In genomic region chr7:80635998-80636397, GRCh38 we compare ENCODE assay signal across 16 cellular contexts. TPM values are rescaled to one million over a fixed set of nuclear protein-coding genes. Genes with fewer than 3 reads are reported as not detected.
DNase-seq lines count a peak whose midpoint lies in the region; ATAC-seq and TF ChIP-seq lines count a peak whose summit lies in the region.
"Had no signal": no experiment of that assay in that cellular context is flagged by ENCODE, and none has a peak within 500 bp of the region (broad histone marks: within the 10 kb centered on the region; RNA-seq: fewer than 3 reads in every experiment).

No MANE protein-coding gene starts in this region.

- H3K27me3 ChIP-seq in heart left ventricle (no peaks in the 10 kb centered on the region), lower lobe of right lung (ENCODE audit: low read depth) (no peaks in the 10 kb centered on the region), upper lobe of right lung (no peaks in the 10 kb centered on the region)
- H3K27me3 ChIP-seq: BLaER1 treated with 17β-estradiol and CSF1 and Interleukin-3, amounts not matched to agents 10 nM and 100 nM had no signal

- H3K9me3 ChIP-seq in heart left ventricle (no peaks in the 10 kb centered on the region), lower lobe of right lung (no peaks in the 10 kb centered on the region), upper lobe of right lung (no peaks in the 10 kb centered on the region)

- no peak for TF ChIP-seq CTCF in heart left ventricle (IDR thresholded peaks at IDR 0.05)
- TF ChIP-seq CTCF in lower lobe of right lung (IDR thresholded peaks at IDR 0.05), result no peak
- no peak for TF ChIP-seq CTCF in upper lobe of right lung (IDR thresholded peaks at IDR 0.05)

- intact Hi-C loops in heart left ventricle (cut with DNase I) (loop anchor here in 5 of 10 donors (5.0 kb wide), 3 partner anchors 34 to 89 kb away; no protein-coding TSS in a partner anchor), left cardiac atrium (cut with DNase I) (loop anchor here in 1 of 2 donors (5.0 kb wide), 1 partner anchor 34 kb away; no protein-coding TSS in a partner anchor), lower lobe of right lung (cut with DNase I) (no loop called here), upper lobe of right lung (cut with DNase I) (no loop called here)

- no peak for TF ChIP-seq POLR2A in heart left ventricle (IDR thresholded peaks at IDR 0.05)

- H3K36me3 ChIP-seq in heart left ventricle, result no peaks in the 10 kb centered on the region
- H3K36me3 ChIP-seq in lower lobe of right lung, result no peaks in the 10 kb centered on the region
- no peaks in the 10 kb centered on the region for H3K36me3 ChIP-seq in upper lobe of right lung
- H3K36me3 ChIP-seq: BLaER1 treated with 17β-estradiol and CSF1 and Interleukin-3, amounts not matched to agents 10 nM and 100 nM had no signal

- no peak for DNase-seq in heart left ventricle
- DNase-seq in left cardiac atrium, result no peak
- DNase-seq in NCI-H1436 treated with DMSO at 0.1 percent for 48 hours (lab: John Stamatoyannopoulos, UW), result peak; percentile 43
- no peak for DNase-seq in lower lobe of right lung
- DNase-seq in upper lobe of right lung, result no peak
- no peak for DNase-seq in LoVo (ENCODE audit: low spot score)
- DNase-seq in stimulated activated CD4-positive, alpha-beta T cell treated with anti-CD3 and anti-CD28 coated beads, Interleukin-2, amount 100 ng/mL, for 24 hours, result no peak
- DNase-seq: COR-L47, DMS153, KG1, NCI-H1092 treated with DMSO at 0.1 percent for 48 hours, NCI-H510A, SHP77, SK-N-SH had no signal

- H3K4me3 ChIP-seq in heart left ventricle (no peak overlapping the region), lower lobe of right lung (no peak overlapping the region), upper lobe of right lung (no peak overlapping the region)
- H3K4me3 ChIP-seq: A549; BLaER1 treated with 17β-estradiol and CSF1 and Interleukin-3, amounts not matched to agents 10 nM and 100 nM had no signal

- 20 to 46% (median 26%) methylated on average over 2 of the region's 2 CpGs for whole genome bisulfite sequencing in heart left ventricle, 4 donors

- H3K4me1 ChIP-seq in heart left ventricle (peaks cover 3 to 72% (median 51%) of the 10 kb centered on the region in 12 donors), lower lobe of right lung (peaks cover 81% of the 10 kb centered on the region), upper lobe of right lung (peaks cover 53% of the 10 kb centered on the region)

- H3K27ac ChIP-seq in heart left ventricle, result peak overlapping the region in 11 of 12 donors; percentile 14 to 87 (median 84)
- peak overlapping the region; percentile 39 for H3K27ac ChIP-seq in lower lobe of right lung
- H3K27ac ChIP-seq in upper lobe of right lung, result no peak overlapping the region

- ATAC-seq in heart left ventricle (peak in 1 of 4 donors; percentile 48), left cardiac atrium (no peak), lower lobe of right lung (peak in 1 of 2 donors; percentile 69), upper lobe of right lung (peak; percentile 53)
- ATAC-seq: A549 had no signal

RNA-seq across cellular contexts. Expression of gene CD36, which starts 2.4 kb away (rescaled TPM):
- total RNA-seq in heart left ventricle (1,000 to 10,000 TPM in 7 of 9 donors, 100 to 1,000 TPM in 2; 891 to 1,960 (median 1,108) TPM), left cardiac atrium (100 to 1,000 TPM; 760 to 831 TPM), lower lobe of right lung (141 TPM), upper lobe of right lung (115 TPM)
- polyA plus RNA-seq in heart left ventricle, result 100 to 1,000 TPM; 289 to 529 TPM
